27 cellular contexts compared by ENCODE assay signal in the genomic region with DNA sequence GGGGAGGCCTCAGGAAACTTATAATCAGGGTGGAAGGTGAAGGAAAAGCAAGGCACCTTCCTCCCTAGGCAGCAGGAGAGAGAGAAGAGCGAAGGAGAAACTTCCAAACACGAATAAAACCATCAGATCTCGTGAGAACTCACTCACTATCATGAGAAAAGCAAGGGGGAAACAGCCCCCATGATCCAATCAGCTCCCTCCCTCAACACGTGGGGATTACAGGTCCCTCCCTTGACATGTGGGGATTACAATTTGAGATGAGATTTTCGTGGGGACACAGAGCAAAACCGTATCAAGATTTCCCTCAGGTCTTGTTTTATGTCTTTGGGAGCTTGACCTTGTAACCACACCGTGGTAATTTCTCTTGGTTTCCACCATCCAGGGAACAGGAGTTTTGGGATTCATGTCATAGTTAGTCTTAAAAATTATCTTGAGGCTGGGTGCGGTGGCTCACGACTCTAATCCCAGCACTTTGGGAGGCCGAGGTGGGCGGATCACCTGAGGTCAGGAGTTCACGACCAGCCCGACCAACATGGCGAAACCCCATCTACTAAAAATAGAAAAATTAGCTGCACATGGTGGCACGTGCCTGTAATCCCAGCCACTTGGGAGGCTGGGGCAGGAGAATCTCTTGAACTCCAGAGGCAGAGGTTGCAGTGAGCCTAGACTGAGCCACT.
"Had no signal": no experiment of that assay in that cellular context is flagged by ENCODE, and none has a peak within 500 bp of the region (broad histone marks: within the 10 kb centered on the region; RNA-seq: fewer than 3 reads in every experiment).

No MANE protein-coding gene starts in this region.

- ATAC-seq: effector memory CD8-positive, alpha-beta T cell; esophagus mucosa; foreskin keratinocyte; gastroesophageal sphincter; heart left ventricle; left cardiac atrium; left lung; left ventricle myocardium superior; lower lobe of right lung; naive thymus-derived CD4-positive, alpha-beta T cell had no signal

- H2AFZ ChIP-seq: hepatocyte had no signal

- DNase-seq: colonic mucosa; cortex of kidney; effector CD8-positive, alpha-beta T cell; effector memory CD8-positive, alpha-beta T cell; endodermal cell; erythroblast; esophagus squamous epithelium; foreskin keratinocyte; heart left ventricle; hypothalamus; left cardiac atrium; left lung; left ventricle myocardium superior; lower lobe of right lung; mesendoderm; midbrain; naive thymus-derived CD4-positive, alpha-beta T cell had no signal

- H3K4me3 Mint-ChIP-seq: dendritic cell treated with granulocyte-macrophage colony-stimulating factor and Interleukin-4, amounts not matched to agents 40 ng/mL and 50 ng/mL, for 4 days; effector memory CD8-positive, alpha-beta T cell; endodermal cell; memory B cell; naive thymus-derived CD4-positive, alpha-beta T cell had no signal

- H3K27ac Mint-ChIP-seq: dendritic cell treated with granulocyte-macrophage colony-stimulating factor and Interleukin-4, amounts not matched to agents 40 ng/mL and 50 ng/mL, for 4 days; effector memory CD8-positive, alpha-beta T cell; endodermal cell; memory B cell had no signal

- H3K36me3 Mint-ChIP-seq: memory B cell had no signal

- H3K27ac ChIP-seq: colonic mucosa, epithelial cell of prostate, esophagus squamous epithelium, foreskin keratinocyte, gastroesophageal sphincter, heart left ventricle, hepatocyte, left lung, lower lobe of right lung had no signal

- H3K36me3 ChIP-seq: colonic mucosa, esophagus squamous epithelium, gastroesophageal sphincter, heart left ventricle, left lung, lower lobe of right lung had no signal

- H3K79me2 ChIP-seq: hepatocyte had no signal

- H3K4me1 Mint-ChIP-seq: memory B cell had no signal

- H3K9me3 ChIP-seq: colonic mucosa, esophagus squamous epithelium, gastroesophageal sphincter, heart left ventricle, left lung, lower lobe of right lung had no signal

- H3K4me2 ChIP-seq: hepatocyte had no signal

- FAIRE-seq: endometrium, frontal cortex, islet of Langerhans, keratinocyte had no signal

- H3K9me3 Mint-ChIP-seq: dendritic cell treated with granulocyte-macrophage colony-stimulating factor and Interleukin-4, amounts not matched to agents 40 ng/mL and 50 ng/mL, for 4 days; effector memory CD8-positive, alpha-beta T cell; memory B cell had no signal

- H3K27me3 ChIP-seq: colonic mucosa, foreskin keratinocyte, hepatocyte had no signal

- H3K4me1 ChIP-seq: colonic mucosa, esophagus squamous epithelium, gastroesophageal sphincter, heart left ventricle, left lung, lower lobe of right lung had no signal

- H3K4me3 ChIP-seq: colonic mucosa, esophagus squamous epithelium, gastroesophageal sphincter, heart left ventricle, hepatocyte, left lung, lower lobe of right lung had no signal
